In genomic region chr16:70152578-70153302, GRCh38 we compare ENCODE assay signal across 1 cellular context.
TF ChIP-seq lines count a peak whose summit lies in the region.

No MANE protein-coding gene starts in this region.

TF ChIP-seq in HepG2, 621 proteins besides CTCF, POLR2A, EP300 and RAD21 (continued from another document and continues in another):
- TF ChIP-seq ZNF564 (CRISPR knock-in tag; IDR thresholded peaks at IDR 0.05): no peak
- TF ChIP-seq ZNF362 (CRISPR knock-in tag; IDR thresholded peaks at IDR 0.05; ENCODE audit: borderline replicate concordance): no peak; the same call in 1 of the 2 replicates
- no peak for TF ChIP-seq NFAT5 (CRISPR knock-in tag; IDR thresholded peaks at IDR 0.05)
- no peak for TF ChIP-seq ZNF777 (CRISPR knock-in tag; IDR thresholded peaks at IDR 0.05)
- no peak for TF ChIP-seq ZBTB8A (CRISPR knock-in tag; IDR thresholded peaks at IDR 0.05; ENCODE audit: borderline replicate concordance, low read depth)
- no peak for TF ChIP-seq ZBTB44 (CRISPR knock-in tag; IDR thresholded peaks at IDR 0.05)
- TF ChIP-seq ZNF639 (CRISPR knock-in tag; conservative IDR thresholded peaks at IDR 0.05): no peak
- peak; percentile 50; the same call in 1 of the 2 replicates for TF ChIP-seq HOMEZ (CRISPR knock-in tag; IDR thresholded peaks at IDR 0.05; ENCODE audit: low read depth)
- TF ChIP-seq PHF20 (CRISPR knock-in tag; IDR thresholded peaks at IDR 0.05): no peak
- no peak for TF ChIP-seq U2AF1 (optimal IDR thresholded peaks at IDR 0.05; ENCODE audit: low read depth, low read length)
- no peak for TF ChIP-seq ZNF407 (CRISPR knock-in tag; IDR thresholded peaks at IDR 0.05; ENCODE audit: not compliant biosample characterization)
- no peak for TF ChIP-seq ETV5 (CRISPR knock-in tag; IDR thresholded peaks at IDR 0.05; ENCODE audit: borderline replicate concordance)
- TF ChIP-seq BORCS8-MEF2B (CRISPR knock-in tag; IDR thresholded peaks at IDR 0.05): 0 out of 2 replicates have a peak, but pooled peaks have one; percentile 78
- TF ChIP-seq MZF1 (CRISPR knock-in tag; IDR thresholded peaks at IDR 0.05; ENCODE audit: borderline replicate concordance): peak; percentile 66; the same call in 1 of the 2 replicates
- peak; percentile 86; the same call in 1 of the 2 replicates for TF ChIP-seq SP140L (CRISPR knock-in tag; IDR thresholded peaks at IDR 0.05; ENCODE audit: borderline replicate concordance)
- no peak for TF ChIP-seq ZNF713 (CRISPR knock-in tag; IDR thresholded peaks at IDR 0.05)
- no peak for TF ChIP-seq ZNF724P (CRISPR knock-in tag; IDR thresholded peaks at IDR 0.05; ENCODE audit: borderline replicate concordance)
- no peak for TF ChIP-seq ATF7-NPFF (CRISPR knock-in tag; IDR thresholded peaks at IDR 0.05; ENCODE audit: low read depth)
- TF ChIP-seq ZNF101 (CRISPR knock-in tag; IDR thresholded peaks at IDR 0.05; ENCODE audit: borderline replicate concordance, low read depth): no peak
- no peak for TF ChIP-seq CENPX (CRISPR knock-in tag; IDR thresholded peaks at IDR 0.05)
- no peak for TF ChIP-seq ZNF12 (CRISPR knock-in tag; IDR thresholded peaks at IDR 0.05)
- no peak for TF ChIP-seq RARG (CRISPR knock-in tag; IDR thresholded peaks at IDR 0.05; ENCODE audit: low read depth)
- no peak for TF ChIP-seq BCL3 (CRISPR knock-in tag; IDR thresholded peaks at IDR 0.05)
- peak; percentile 94; the same call in 1 of the 2 replicates for TF ChIP-seq ZNF280D (CRISPR knock-in tag; IDR thresholded peaks at IDR 0.05)
- TF ChIP-seq TMF1 (CRISPR knock-in tag; IDR thresholded peaks at IDR 0.05; ENCODE audit: low read depth): no peak
- no peak for TF ChIP-seq ZNF550 (CRISPR knock-in tag; IDR thresholded peaks at IDR 0.05; ENCODE audit: borderline replicate concordance)
- 0 out of 2 replicates have a peak, but pooled peaks have one; percentile 48 for TF ChIP-seq CBX5 (CRISPR knock-in tag; IDR thresholded peaks at IDR 0.05; ENCODE audit: borderline replicate concordance)
- TF ChIP-seq GLI4 (CRISPR knock-in tag; IDR thresholded peaks at IDR 0.05; ENCODE audit: borderline replicate concordance): no peak; the same call in 1 of the 2 replicates
- TF ChIP-seq PRMT3 (CRISPR knock-in tag; IDR thresholded peaks at IDR 0.05; ENCODE audit: borderline replicate concordance, low read depth): no peak
- TF ChIP-seq REL (CRISPR knock-in tag; conservative IDR thresholded peaks at IDR 0.05): no peak
- no peak for TF ChIP-seq ZFP41 (CRISPR knock-in tag; IDR thresholded peaks at IDR 0.05; ENCODE audit: borderline replicate concordance)
- peak; percentile 50; the same call in 1 of the 2 replicates for TF ChIP-seq ISL2 (CRISPR knock-in tag; IDR thresholded peaks at IDR 0.05)
- no peak; the same call in 1 of the 2 replicates for TF ChIP-seq JUNB (CRISPR knock-in tag; IDR thresholded peaks at IDR 0.05; ENCODE audit: borderline replicate concordance)
